ENCODE assay signal across 8 cellular contexts in the genomic region with DNA sequence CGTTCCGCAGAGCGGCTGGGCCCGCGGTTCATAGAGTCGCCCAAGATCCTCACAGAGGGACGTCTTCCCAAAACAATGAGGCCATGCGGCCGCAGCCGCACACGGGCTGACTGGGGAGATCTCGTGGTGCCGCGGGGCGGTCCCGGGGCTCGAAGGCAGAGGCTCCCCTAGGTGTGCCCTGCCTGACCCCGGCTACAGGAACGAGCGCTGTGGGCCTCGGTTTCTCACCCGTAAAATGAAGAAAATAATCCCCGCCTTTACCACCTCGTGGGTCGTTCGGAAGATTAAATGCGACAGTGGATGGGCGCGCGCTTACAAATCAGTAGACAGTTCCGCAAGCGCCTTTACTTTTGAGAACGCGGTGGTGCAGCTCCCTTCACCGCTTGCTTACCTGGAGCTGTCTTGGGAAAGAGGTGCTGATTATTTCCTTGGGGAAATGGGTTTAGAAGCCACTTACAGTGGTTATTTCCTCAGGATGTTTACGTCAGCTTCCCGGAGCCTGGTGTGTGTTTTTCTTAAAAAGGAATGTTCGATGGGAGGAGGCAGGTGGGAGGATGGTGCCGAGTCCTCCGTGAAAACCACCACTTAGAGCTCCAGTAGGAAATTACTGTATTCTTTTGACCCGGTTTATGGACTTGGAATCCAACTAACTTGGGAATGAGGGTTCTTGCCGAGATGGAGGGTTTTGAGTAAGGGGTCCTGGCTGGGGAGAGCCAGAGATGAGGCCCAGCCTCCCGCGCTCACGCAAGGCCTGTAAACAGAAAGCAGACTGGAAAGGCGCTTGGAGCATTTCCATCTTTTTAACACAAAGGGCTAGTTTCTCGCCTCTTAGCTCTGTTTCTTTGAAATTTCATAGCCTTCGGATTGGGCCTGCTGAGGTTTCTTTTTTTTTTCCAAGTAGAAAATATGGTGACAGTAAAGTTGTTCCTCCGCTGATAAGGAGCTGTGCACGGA. TPM values are rescaled to one million over a fixed set of nuclear protein-coding genes. Genes with fewer than 3 reads are reported as not detected.
DNase-seq lines count a peak whose midpoint lies in the region; ATAC-seq and TF ChIP-seq lines count a peak whose summit lies in the region.

No MANE protein-coding gene starts in this region.

- intact Hi-C loops in spleen (cut with DNase I; ENCODE audit: low total_unique reads) = no loop called here

- no peaks in the 10 kb centered on the region for H3K36me3 ChIP-seq in spleen

- H3K9me3 ChIP-seq in spleen = no peaks in the 10 kb centered on the region

- no peak for TF ChIP-seq POLR2A in spleen (IDR thresholded peaks at IDR 0.05)

- TF ChIP-seq CTCF in GM12875 (IDR thresholded peaks at IDR 0.05; ENCODE audit: borderline replicate concordance, insufficient read depth, low read depth, low read length) (no peak), spleen (IDR thresholded peaks at IDR 0.05 in 8 of 11, conservative IDR thresholded peaks at IDR 0.05 in 3 of 11) (peak in 2 of 11 experiments; percentile 29 to 42)

- H3K4me1 ChIP-seq in spleen = peaks cover 5 to 48% (median 35%) of the 10 kb centered on the region in 6 donors

- peak; percentile 58 for DNase-seq in astrocyte of the hippocampus (ENCODE audit: low read depth, low spot score)
- DNase-seq in inferior parietal cortex (ENCODE audit: extremely low spot score) = peak; percentile 29
- DNase-seq in spleen = no peak
- DNase-seq in NCI-H226 = no peak
- no peak for DNase-seq in GM03348 (ENCODE audit: low spot score)
- no peak for DNase-seq in OCI-M1 (lab: John Stamatoyannopoulos, UW)

- peaks cover 0 to 53% (median 18%) of the 10 kb centered on the region in 7 donors for H3K27me3 ChIP-seq in spleen (replicated peaks in 1 of 7)

- H3K4me3 ChIP-seq in GM12875 (ENCODE audit: low read depth, low read length) (peak overlapping the region; percentile 49), spleen (peak overlapping the region; percentile 74 to 94 (median 82))

- WGBS in spleen, 5 donors = 18 to 31% (median 18%) methylated on average over 32 to 50 of the region's 50 CpGs

- peak overlapping the region; percentile 37 to 94 (median 86) for H3K27ac ChIP-seq in spleen

- peak; percentile 3 for ATAC-seq in HG03558 (IDR thresholded peaks at IDR 0.05; ENCODE audit: extremely low read depth, unreplicated experiment)

RNA-seq across cellular contexts. Expression of gene MEX3B, which starts 2.0 kb away (rescaled TPM):
- total RNA-seq in spleen = 1 to 10 TPM in 6 of 7 donors, under 1 TPM in 1; 0.95 to 2.1 (median 1.4) TPM
- polyA plus RNA-seq in spleen = 1 to 10 TPM in 2 of 3 donors, under 1 TPM in 1; 0.99 to 1.2 (median 1.1) TPM

Comparison
In these comparisons a context has a peak if more than half of its experiments do, and no peak if none do; other contexts are left out.
1. DNase-seq: peak in astrocyte of the hippocampus (single experiment) and inferior parietal cortex (single experiment); none in spleen (single experiment), NCI-H226 (single experiment), GM03348 (single experiment) and OCI-M1 (single experiment).